ENCODE assay signal across 13 cellular contexts in the genomic region with DNA sequence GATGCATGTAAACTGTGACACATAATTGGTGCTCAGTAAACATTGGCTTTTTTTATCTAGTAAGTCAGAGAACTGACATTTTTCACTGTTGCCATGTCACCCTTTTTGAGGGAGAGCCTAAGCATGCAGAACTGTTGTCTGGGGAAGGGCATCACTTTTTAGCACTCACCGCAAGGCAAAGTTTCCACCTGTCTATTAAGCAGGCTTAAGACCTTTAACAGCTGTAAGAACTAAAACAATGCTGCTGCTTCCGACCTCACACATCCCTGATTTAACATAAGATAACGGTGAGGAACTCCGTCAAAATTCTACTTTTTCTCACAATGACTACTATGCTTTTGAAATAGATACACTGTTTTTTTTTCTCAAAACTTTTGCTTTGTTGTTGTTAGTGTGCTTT.
DNase-seq lines count a peak whose midpoint lies in the region; TF ChIP-seq lines count a peak whose summit lies in the region.
"Had no signal": no experiment of that assay in that cellular context is flagged by ENCODE, and none has a peak within 500 bp of the region (broad histone marks: within the 10 kb centered on the region; RNA-seq: fewer than 3 reads in every experiment).

No MANE protein-coding gene starts in this region.

- H3K9ac ChIP-seq in skeletal muscle satellite cell (ENCODE audit: low read depth, low read length), result peak overlapping the region; percentile 65

- H3K27ac Mint-ChIP-seq in activated T-helper 2 cell treated with anti-CD3 and anti-CD28 coated beads, Interferon-gamma antibody, Interleukin-2, Interleukin-4, amounts not matched to agents 10 μg/mL and 5 μg/mL and 100 μg/mL, durations not matched to agents 14 hours and 24 hours and 36 hours, result no peak overlapping the region
- H3K27ac Mint-ChIP-seq in activated naive CD4-positive, alpha-beta T cell treated with anti-CD3 and anti-CD28 coated beads, Interleukin-2, amount 10 ng/mL, durations not matched to agents 7 days and 5 days, result no peak overlapping the region
- H3K27ac Mint-ChIP-seq: IgD-negative memory B cell had no signal

- no peaks in the 10 kb centered on the region for H3K27me3 ChIP-seq in skeletal muscle satellite cell (ENCODE audit: control insufficient read depth, insufficient read depth, low read length)

- H3K4me3 ChIP-seq in fibroblast of pulmonary artery (replicated peaks; ENCODE audit: low read depth, low read length), result no peak overlapping the region
- H3K4me3 ChIP-seq in skeletal muscle satellite cell (ENCODE audit: low read length), result no peak overlapping the region
- H3K4me3 ChIP-seq: HAP-1 had no signal

- intact Hi-C loops in activated T-helper 2 cell treated with anti-CD3 and anti-CD28 coated beads, Interferon-gamma antibody, Interleukin-2, Interleukin-4, amounts not matched to agents 10 μg/mL and 5 μg/mL and 100 μg/mL, durations not matched to agents 14 hours and 24 hours and 36 hours (cut with micrococcal nuclease), result no loop called here

- H3K9me3 ChIP-seq in skeletal muscle satellite cell (replicated peaks; ENCODE audit: low read length), result no peaks in the 10 kb centered on the region
- H3K9me3 ChIP-seq: HAP-1 had no signal

- H3K27me3 Mint-ChIP-seq in activated T-helper 2 cell treated with anti-CD3 and anti-CD28 coated beads, Interferon-gamma antibody, Interleukin-2, Interleukin-4, amounts not matched to agents 10 μg/mL and 5 μg/mL and 100 μg/mL, durations not matched to agents 14 hours and 24 hours and 36 hours (ENCODE audit: low read depth), result no peaks in the 10 kb centered on the region
- no peaks in the 10 kb centered on the region for H3K27me3 Mint-ChIP-seq in activated naive CD4-positive, alpha-beta T cell treated with anti-CD3 and anti-CD28 coated beads, Interleukin-2, amount 10 ng/mL, durations not matched to agents 7 days and 5 days
- H3K27me3 Mint-ChIP-seq: IgD-negative memory B cell had no signal

- no peak overlapping the region for H3K4me3 Mint-ChIP-seq in activated T-helper 2 cell treated with anti-CD3 and anti-CD28 coated beads, Interferon-gamma antibody, Interleukin-2, Interleukin-4, amounts not matched to agents 10 μg/mL and 5 μg/mL and 100 μg/mL, durations not matched to agents 14 hours and 24 hours and 36 hours (ENCODE audit: low read depth)
- no peak overlapping the region for H3K4me3 Mint-ChIP-seq in activated naive CD4-positive, alpha-beta T cell treated with anti-CD3 and anti-CD28 coated beads, Interleukin-2, amount 10 ng/mL, durations not matched to agents 7 days and 5 days
- H3K4me3 Mint-ChIP-seq: IgD-negative memory B cell had no signal

- CTCF ChIA-PET in activated naive CD4-positive, alpha-beta T cell treated with anti-CD3 and anti-CD28 coated beads, Interleukin-2, amount 10 ng/mL, durations not matched to agents 7 days and 5 days (lab: Charles Lee), result no interaction called here

- no peaks in the 10 kb centered on the region for H3K4me1 Mint-ChIP-seq in activated T-helper 2 cell treated with anti-CD3 and anti-CD28 coated beads, Interferon-gamma antibody, Interleukin-2, Interleukin-4, amounts not matched to agents 10 μg/mL and 5 μg/mL and 100 μg/mL, durations not matched to agents 14 hours and 24 hours and 36 hours (ENCODE audit: low read depth)
- H3K4me1 Mint-ChIP-seq in activated naive CD4-positive, alpha-beta T cell treated with anti-CD3 and anti-CD28 coated beads, Interleukin-2, amount 10 ng/mL, durations not matched to agents 7 days and 5 days, result no peaks in the 10 kb centered on the region
- H3K4me1 Mint-ChIP-seq: IgD-negative memory B cell had no signal

- no peaks in the 10 kb centered on the region for H3K36me3 ChIP-seq in skeletal muscle satellite cell (ENCODE audit: insufficient read depth, low read length)
- H3K36me3 ChIP-seq: HAP-1 had no signal

- H3K36me3 Mint-ChIP-seq in activated T-helper 2 cell treated with anti-CD3 and anti-CD28 coated beads, Interferon-gamma antibody, Interleukin-2, Interleukin-4, amounts not matched to agents 10 μg/mL and 5 μg/mL and 100 μg/mL, durations not matched to agents 14 hours and 24 hours and 36 hours (ENCODE audit: low read depth), result no peaks in the 10 kb centered on the region
- H3K36me3 Mint-ChIP-seq in activated naive CD4-positive, alpha-beta T cell treated with anti-CD3 and anti-CD28 coated beads, Interleukin-2, amount 10 ng/mL, durations not matched to agents 7 days and 5 days, result no peaks in the 10 kb centered on the region
- H3K36me3 Mint-ChIP-seq: IgD-negative memory B cell had no signal

- H3K4me2 ChIP-seq in skeletal muscle satellite cell (ENCODE audit: low read length), result peak overlapping the region; percentile 68

- TF ChIP-seq CTCF in fibroblast of pulmonary artery (IDR thresholded peaks at IDR 0.05; ENCODE audit: low read length, missing control alignments), result no peak

- DNase-seq in ELR (ENCODE audit: low read depth), result peak; percentile 7
- peak; percentile 7 for DNase-seq in M059J (ENCODE audit: low read depth)
- DNase-seq in fibroblast of pulmonary artery (ENCODE audit: low read depth), result peak; percentile 6
- DNase-seq in activated T-helper 2 cell treated with anti-CD3 and anti-CD28 coated beads, Interferon-gamma antibody, Interleukin-2, Interleukin-4, amounts not matched to agents 10 μg/mL and 5 μg/mL and 100 μg/mL, durations not matched to agents 14 hours and 24 hours and 36 hours (ENCODE audit: low spot score), result no peak
- no peak for DNase-seq in activated naive CD4-positive, alpha-beta T cell treated with anti-CD3 and anti-CD28 coated beads, Interleukin-2, amount 10 ng/mL, durations not matched to agents 7 days and 5 days
- no peak for DNase-seq in stimulated activated CD4-positive, alpha-beta T cell treated with anti-CD3 and anti-CD28 coated beads, Interleukin-2, amount 100 ng/mL, for 48 hours
- DNase-seq: NCI-H1092, NCI-H1694 treated with DMSO at 0.1 percent for 48 hours, NCI-H345, NCI-H526 treated with DMSO at 0.1 percent for 48 hours had no signal

- peaks cover 42% of the 10 kb centered on the region for H3K4me1 ChIP-seq in skeletal muscle satellite cell (ENCODE audit: control insufficient read depth, insufficient read depth, low read length)

- peaks cover 20% of the 10 kb centered on the region for H3K9me3 Mint-ChIP-seq in activated T-helper 2 cell treated with anti-CD3 and anti-CD28 coated beads, Interferon-gamma antibody, Interleukin-2, Interleukin-4, amounts not matched to agents 10 μg/mL and 5 μg/mL and 100 μg/mL, durations not matched to agents 14 hours and 24 hours and 36 hours
- peaks cover 4% of the 10 kb centered on the region for H3K9me3 Mint-ChIP-seq in activated naive CD4-positive, alpha-beta T cell treated with anti-CD3 and anti-CD28 coated beads, Interleukin-2, amount 10 ng/mL, durations not matched to agents 7 days and 5 days

Comparison
In these comparisons a context has a peak if more than half of its experiments do, and no peak if none do; other contexts are left out.
1. DNase-seq: peak in ELR (single experiment), M059J (single experiment) and fibroblast of pulmonary artery (single experiment); none in activated T-helper 2 cell treated with anti-CD3 and anti-CD28 coated beads, Interferon-gamma antibody, Interleukin-2, Interleukin-4, amounts not matched to agents 10 μg/mL and 5 μg/mL and 100 μg/mL, durations not matched to agents 14 hours and 24 hours and 36 hours (single experiment), activated naive CD4-positive, alpha-beta T cell treated with anti-CD3 and anti-CD28 coated beads, Interleukin-2, amount 10 ng/mL, durations not matched to agents 7 days and 5 days (single experiment) and stimulated activated CD4-positive, alpha-beta T cell treated with anti-CD3 and anti-CD28 coated beads, Interleukin-2, amount 100 ng/mL, for 48 hours (0 of 2).